10 cellular contexts compared by ENCODE assay signal in genomic region chr7:140542226-140542625, GRCh38.
DNase-seq lines count a peak whose midpoint lies in the region; ATAC-seq, FAIRE-seq and TF ChIP-seq lines count a peak whose summit lies in the region.
"Had no signal": no experiment of that assay in that cellular context is flagged by ENCODE, and none has a peak within 500 bp of the region (broad histone marks: within the 10 kb centered on the region; RNA-seq: fewer than 3 reads in every experiment).

No MANE protein-coding gene starts in this region.

- no peak for ATAC-seq in stimulated activated naive B cell treated with anti-CD40 and anti-IgM and Interleukin-4, amounts not matched to agents 10 μg/mL and 1 μg/mL and 100 μg/mL, for 72 hours (replicated peaks)
- ATAC-seq in natural killer cell treated with Interleukin-12 subunit alpha and Interleukin-12 subunit beta and Interleukin-15 and Interleukin-18, amount 100 ng/mL, for 72 hours = no peak
- no peak for ATAC-seq in HG03378 (IDR thresholded peaks at IDR 0.05; ENCODE audit: unreplicated experiment)
- no peak for ATAC-seq in HG03520 (IDR thresholded peaks at IDR 0.05; ENCODE audit: unreplicated experiment)

- H3K9me3 Mint-ChIP-seq in stimulated activated naive B cell treated with anti-CD40 and anti-IgM and Interleukin-4, amounts not matched to agents 10 μg/mL and 1 μg/mL and 100 μg/mL, for 72 hours = no peaks in the 10 kb centered on the region
- no peaks in the 10 kb centered on the region for H3K9me3 Mint-ChIP-seq in natural killer cell treated with Interleukin-12 subunit alpha and Interleukin-12 subunit beta and Interleukin-15 and Interleukin-18, amount 100 ng/mL, for 72 hours

- no peaks in the 10 kb centered on the region for H3K36me3 ChIP-seq in keratinocyte (ENCODE audit: control insufficient read depth in 2 of 2, extremely low read depth in 1 of 2, insufficient read depth in 2 of 2, low read length in 2 of 2)
- H3K36me3 ChIP-seq: thyroid gland had no signal

- no peaks in the 10 kb centered on the region for H3K27me3 ChIP-seq in keratinocyte (ENCODE audit: control insufficient read depth, extremely low read depth, insufficient read depth, low read length)
- H3K27me3 ChIP-seq: thyroid gland had no signal

- H3K79me2 ChIP-seq in keratinocyte (ENCODE audit: control insufficient read depth, insufficient read depth, low read length) = no peaks in the 10 kb centered on the region

- peak overlapping the region; percentile 64 for H3K27ac ChIP-seq in keratinocyte (ENCODE audit: control insufficient read depth, insufficient read depth, low read length)

- TF ChIP-seq CTCF in keratinocyte (optimal IDR thresholded peaks at IDR 0.05 in 1 of 3, IDR thresholded peaks at IDR 0.05 in 1 of 3, conservative IDR thresholded peaks at IDR 0.05 in 1 of 3; ENCODE audit: extremely low read depth in 1 of 3, insufficient read depth in 2 of 3, low read length in 3 of 3) = no peak

- no peaks in the 10 kb centered on the region for H3K9me3 ChIP-seq in keratinocyte (ENCODE audit: control insufficient read depth, low read depth, low read length)
- H3K9me3 ChIP-seq: thyroid gland had no signal

- H3K4me3 ChIP-seq in keratinocyte (ENCODE audit: control insufficient read depth in 2 of 3, extremely low read depth in 1 of 3, insufficient read depth in 2 of 3, low read depth in 1 of 3, low read length in 3 of 3) = peak overlapping the region in 2 of 3 experiments; percentile 36 to 58
- H3K4me3 ChIP-seq: thyroid gland had no signal

- H2AFZ ChIP-seq in keratinocyte (ENCODE audit: control insufficient read depth, low read length) = peak overlapping the region; percentile 4

- no peaks in the 10 kb centered on the region for H3K36me3 Mint-ChIP-seq in stimulated activated naive B cell treated with anti-CD40 and anti-IgM and Interleukin-4, amounts not matched to agents 10 μg/mL and 1 μg/mL and 100 μg/mL, for 72 hours
- H3K36me3 Mint-ChIP-seq in natural killer cell treated with Interleukin-12 subunit alpha and Interleukin-12 subunit beta and Interleukin-15 and Interleukin-18, amount 100 ng/mL, for 72 hours = no peaks in the 10 kb centered on the region

- dilution Hi-C loops in keratinocyte (cut with MboI; ENCODE audit: extremely low pct_ligation_motif_present, low sequenced_read_pairs) = no loop called here

- peaks cover 15 to 20% of the 10 kb centered on the region in 2 donors for H3K4me1 Mint-ChIP-seq in stimulated activated naive B cell treated with anti-CD40 and anti-IgM and Interleukin-4, amounts not matched to agents 10 μg/mL and 1 μg/mL and 100 μg/mL, for 72 hours
- H3K4me1 Mint-ChIP-seq in natural killer cell treated with Interleukin-12 subunit alpha and Interleukin-12 subunit beta and Interleukin-15 and Interleukin-18, amount 100 ng/mL, for 72 hours (ENCODE audit: low read depth in 2 of 2) = no peaks in the 10 kb centered on the region

- peaks cover 21% of the 10 kb centered on the region for H3K4me1 ChIP-seq in keratinocyte (ENCODE audit: control insufficient read depth, extremely low read depth, insufficient read depth, low read length)

- peak overlapping the region; percentile 97 for H3K4me2 ChIP-seq in keratinocyte (ENCODE audit: control insufficient read depth, extremely low read depth, insufficient read depth, low read depth, low read length)

- no peak for FAIRE-seq in keratinocyte (lab: Jason Lieb, UNC)

- DNase-seq in HK-2 (ENCODE audit: unreplicated experiment) (peak; percentile 38), cerebellar cortex (ENCODE audit: low spot score) (peak; percentile 29), keratinocyte (ENCODE audit: low read depth, low spot score) (no peak), SW 1271 (lab: John Stamatoyannopoulos, UW) (no peak)
- no peak for DNase-seq in stimulated activated naive B cell treated with anti-CD40 and anti-IgM and Interleukin-4, amounts not matched to agents 10 μg/mL and 1 μg/mL and 100 μg/mL, for 72 hours
- DNase-seq in natural killer cell treated with Interleukin-12 subunit alpha and Interleukin-12 subunit beta and Interleukin-15 and Interleukin-18, amount 100 ng/mL, for 72 hours (ENCODE audit: low spot score) = no peak
- DNase-seq: activated T-cell treated with anti-CD3 and anti-CD28 coated beads, Interleukin-2, amount 50 U/mL, for 48 hours had no signal

- no peaks in the 10 kb centered on the region for H4K20me1 ChIP-seq in keratinocyte (ENCODE audit: control insufficient read depth, extremely low read depth, insufficient read depth, low read length)

- H3K27me3 Mint-ChIP-seq in stimulated activated naive B cell treated with anti-CD40 and anti-IgM and Interleukin-4, amounts not matched to agents 10 μg/mL and 1 μg/mL and 100 μg/mL, for 72 hours = peaks cover 16 to 27% of the 10 kb centered on the region in 2 donors
- H3K27me3 Mint-ChIP-seq in natural killer cell treated with Interleukin-12 subunit alpha and Interleukin-12 subunit beta and Interleukin-15 and Interleukin-18, amount 100 ng/mL, for 72 hours = peaks cover 5 to 16% of the 10 kb centered on the region in 2 donors

- H3K27ac Mint-ChIP-seq in stimulated activated naive B cell treated with anti-CD40 and anti-IgM and Interleukin-4, amounts not matched to agents 10 μg/mL and 1 μg/mL and 100 μg/mL, for 72 hours = peak overlapping the region; percentile 59
- H3K27ac Mint-ChIP-seq in natural killer cell treated with Interleukin-12 subunit alpha and Interleukin-12 subunit beta and Interleukin-15 and Interleukin-18, amount 100 ng/mL, for 72 hours = no peak overlapping the region

- H3K9me1 ChIP-seq in keratinocyte (ENCODE audit: control insufficient read depth, extremely low read depth, insufficient read depth, low read length) = no peaks in the 10 kb centered on the region

- H3K9ac ChIP-seq in keratinocyte (ENCODE audit: control insufficient read depth, extremely low read depth, insufficient read depth, low read length) = peak overlapping the region; percentile 54

- H3K4me3 Mint-ChIP-seq in stimulated activated naive B cell treated with anti-CD40 and anti-IgM and Interleukin-4, amounts not matched to agents 10 μg/mL and 1 μg/mL and 100 μg/mL, for 72 hours = no peak overlapping the region
- no peak overlapping the region for H3K4me3 Mint-ChIP-seq in natural killer cell treated with Interleukin-12 subunit alpha and Interleukin-12 subunit beta and Interleukin-15 and Interleukin-18, amount 100 ng/mL, for 72 hours

Comparison
In these comparisons a context has a peak if more than half of its experiments do, and no peak if none do; other contexts are left out.
1. DNase-seq: peak in HK-2 (single experiment) and cerebellar cortex (single experiment); none in keratinocyte (single experiment), stimulated activated naive B cell treated with anti-CD40 and anti-IgM and Interleukin-4, amounts not matched to agents 10 μg/mL and 1 μg/mL and 100 μg/mL, for 72 hours (single experiment), SW 1271 (0 of 2) and natural killer cell treated with Interleukin-12 subunit alpha and Interleukin-12 subunit beta and Interleukin-15 and Interleukin-18, amount 100 ng/mL, for 72 hours (single experiment).